In genomic region chr10:79070091-79070610, GRCh38 we compare ENCODE assay signal across 8 cellular contexts. TPM values are rescaled to one million over a fixed set of nuclear protein-coding genes. Genes with fewer than 3 reads are reported as not detected.
DNase-seq lines count a peak whose midpoint lies in the region; ATAC-seq and TF ChIP-seq lines count a peak whose summit lies in the region.

No MANE protein-coding gene starts in this region.

- H3K36me3 ChIP-seq in psoas muscle (ENCODE audit: insufficient read depth in 1 of 2, low read depth in 1 of 2): no peaks in the 10 kb centered on the region

- no peaks in the 10 kb centered on the region for H3K36me3 Mint-ChIP-seq in activated T-cell treated with anti-CD3 and anti-CD28 coated beads, Interleukin-2, amount 50 U/mL, for 24 hours (ENCODE audit: low read depth)
- H3K36me3 Mint-ChIP-seq in activated naive CD8-positive, alpha-beta T cell treated with anti-CD3 and anti-CD28 coated beads, Interleukin-2, amount 50 U/mL, for 24 hours (ENCODE audit: low read depth): no peaks in the 10 kb centered on the region

- H3K27ac Mint-ChIP-seq in activated T-cell treated with anti-CD3 and anti-CD28 coated beads, Interleukin-2, amount 50 U/mL, for 24 hours: peak overlapping the region; percentile 79
- H3K27ac Mint-ChIP-seq in activated naive CD8-positive, alpha-beta T cell treated with anti-CD3 and anti-CD28 coated beads, Interleukin-2, amount 50 U/mL, for 24 hours: no peak overlapping the region

- peak overlapping the region; percentile 97 for H3K27ac ChIP-seq in psoas muscle

- peak overlapping the region; percentile 94 for H3K4me3 ChIP-seq in psoas muscle

- no peak for DNase-seq in activated T-cell treated with anti-CD3 and anti-CD28 coated beads, Interleukin-2, amount 50 U/mL, for 24 hours
- DNase-seq in activated T-cell treated with anti-CD3 and anti-CD28 coated beads for 4 hours (no peak), left ventricle myocardium superior (peak; percentile 77), psoas muscle (peak; percentile 72 to 79), NCI-H1930 (lab: John Stamatoyannopoulos, UW) (no peak), RKO (ENCODE audit: low spot score) (no peak), NCI-H774 (lab: John Stamatoyannopoulos, UW) (no peak)
- no peak for DNase-seq in activated naive CD8-positive, alpha-beta T cell treated with anti-CD3 and anti-CD28 coated beads, Interleukin-2, amount 50 U/mL, for 24 hours

- peak overlapping the region; percentile 85 for H3K4me3 Mint-ChIP-seq in activated T-cell treated with anti-CD3 and anti-CD28 coated beads, Interleukin-2, amount 50 U/mL, for 24 hours
- peak overlapping the region; percentile 90 for H3K4me3 Mint-ChIP-seq in activated naive CD8-positive, alpha-beta T cell treated with anti-CD3 and anti-CD28 coated beads, Interleukin-2, amount 50 U/mL, for 24 hours

- intact Hi-C loops in left ventricle myocardium superior (cut with micrococcal nuclease): loop anchor here (10.0 kb wide), 2 partner anchors 75 to 115 kb away; no protein-coding TSS in a partner anchor
- intact Hi-C loops in psoas muscle (cut with DNase I): loop anchor here (2.0 to 5.0 kb wide), 3 partner anchors 77 to 122 kb away; no protein-coding TSS in a partner anchor

- ATAC-seq in activated naive CD8-positive, alpha-beta T cell treated with anti-CD3 and anti-CD28 coated beads, Interleukin-2, amount 50 U/mL, for 24 hours: no peak
- ATAC-seq in left ventricle myocardium superior (peak; percentile 15), psoas muscle (peak; percentile 0 to 14 (median 9))

- peaks cover 8% of the 10 kb centered on the region for H3K27me3 Mint-ChIP-seq in activated T-cell treated with anti-CD3 and anti-CD28 coated beads, Interleukin-2, amount 50 U/mL, for 24 hours
- peaks cover 6% of the 10 kb centered on the region for H3K27me3 Mint-ChIP-seq in activated naive CD8-positive, alpha-beta T cell treated with anti-CD3 and anti-CD28 coated beads, Interleukin-2, amount 50 U/mL, for 24 hours

- H3K4me1 Mint-ChIP-seq in activated T-cell treated with anti-CD3 and anti-CD28 coated beads, Interleukin-2, amount 50 U/mL, for 24 hours (ENCODE audit: low read depth): peaks cover 30% of the 10 kb centered on the region
- H3K4me1 Mint-ChIP-seq in activated naive CD8-positive, alpha-beta T cell treated with anti-CD3 and anti-CD28 coated beads, Interleukin-2, amount 50 U/mL, for 24 hours: peaks cover 36% of the 10 kb centered on the region

- peaks cover 43% of the 10 kb centered on the region for H3K4me1 ChIP-seq in psoas muscle

- TF ChIP-seq CTCF in psoas muscle (IDR thresholded peaks at IDR 0.05): no peak

- H3K9me3 Mint-ChIP-seq in activated T-cell treated with anti-CD3 and anti-CD28 coated beads, Interleukin-2, amount 50 U/mL, for 24 hours: no peaks in the 10 kb centered on the region
- H3K9me3 Mint-ChIP-seq in activated naive CD8-positive, alpha-beta T cell treated with anti-CD3 and anti-CD28 coated beads, Interleukin-2, amount 50 U/mL, for 24 hours: no peaks in the 10 kb centered on the region

- H3K27me3 ChIP-seq in psoas muscle (ENCODE audit: insufficient read depth in 3 of 3, low read length in 2 of 3): no peaks in the 10 kb centered on the region

- no peaks in the 10 kb centered on the region for H3K9me3 ChIP-seq in psoas muscle

- 0 to 1% (median 0%) methylated on average over 19 to 54 of the region's 54 CpGs for WGBS in psoas muscle, 3 donors

RNA-seq across cellular contexts. Expression of gene ZMIZ1, which starts 1.4 kb away (rescaled TPM):
- 49.5 TPM for total RNA-seq in left ventricle myocardium superior
- 10 to 100 TPM; 30.0 to 37.6 (median 35.4) TPM for total RNA-seq in psoas muscle
- polyA plus RNA-seq in psoas muscle: 10 to 100 TPM; 10.4 to 24.3 (median 22.0) TPM

Comparison
In these comparisons a context has a peak if more than half of its experiments do, and no peak if none do; other contexts are left out.
1. DNase-seq: peak in left ventricle myocardium superior (single experiment) and psoas muscle (2 of 2); none in activated T-cell treated with anti-CD3 and anti-CD28 coated beads, Interleukin-2, amount 50 U/mL, for 24 hours (single experiment), activated T-cell treated with anti-CD3 and anti-CD28 coated beads for 4 hours (single experiment), activated naive CD8-positive, alpha-beta T cell treated with anti-CD3 and anti-CD28 coated beads, Interleukin-2, amount 50 U/mL, for 24 hours (single experiment), NCI-H1930 (0 of 2), RKO (single experiment) and NCI-H774 (single experiment).